Comparison of ENCODE assay signal across 12 cellular contexts in the genomic region with DNA sequence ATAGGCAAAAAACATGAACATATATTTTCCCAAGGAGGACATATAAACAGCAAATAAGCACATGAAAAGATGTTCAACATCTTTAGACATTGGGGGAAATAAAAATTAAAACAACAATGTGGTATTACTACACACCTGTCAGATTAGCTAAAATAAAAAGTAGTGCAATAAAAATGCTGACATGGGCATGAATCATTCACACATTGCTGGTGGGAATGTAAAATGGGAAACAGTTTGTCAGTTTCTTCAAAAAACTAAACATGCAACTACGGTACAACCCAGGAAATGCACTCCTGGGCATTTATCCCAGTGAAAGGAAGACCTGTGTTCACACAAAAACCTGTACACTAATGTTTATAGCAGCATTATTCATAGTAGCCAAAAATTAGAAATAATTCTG.
"Had no signal": no experiment of that assay in that cellular context is flagged by ENCODE, and none has a peak within 500 bp of the region (broad histone marks: within the 10 kb centered on the region; RNA-seq: fewer than 3 reads in every experiment).

No MANE protein-coding gene starts in this region.

- H3K4me3 ChIP-seq: cardiac muscle cell, colonic mucosa, hepatocyte, pancreas, stomach, thoracic aorta had no signal

- ATAC-seq: activated CD4-positive, CD25-positive, alpha-beta regulatory T cell treated with anti-CD3 and anti-CD28 coated beads, Interleukin-2, amount 50 U/mL, for 24 hours; pancreas had no signal

- DNase-seq: activated effector memory CD4-positive, alpha-beta T cell treated with anti-CD3 and anti-CD28 coated beads, Interleukin-2, amount 50 U/mL, for 16 hours; activated T-cell treated with anti-CD3 and anti-CD28 coated beads, Interleukin-2, amount 50 U/mL, for 1 hour; amygdala; colonic mucosa; kidney glomerular epithelial cell; naive B cell; pancreas; stomach had no signal

- H3K27ac ChIP-seq: cardiac muscle cell, colonic mucosa, hepatocyte, pancreas, stomach, thoracic aorta had no signal
